ENCODE assay signal across 21 cellular contexts in genomic region chr3:131109156-131109555, GRCh38.
DNase-seq lines count a peak whose midpoint lies in the region; ATAC-seq and TF ChIP-seq lines count a peak whose summit lies in the region.
"Had no signal": no experiment of that assay in that cellular context is flagged by ENCODE, and none has a peak within 500 bp of the region (broad histone marks: within the 10 kb centered on the region; RNA-seq: fewer than 3 reads in every experiment).

No MANE protein-coding gene starts in this region.

- no peak for TF ChIP-seq POLR2A in gastroesophageal sphincter (IDR thresholded peaks at IDR 0.05)

- DNase-seq in DMS53 treated with DMSO at 0.1 percent for 48 hours (lab: John Stamatoyannopoulos, UW; ENCODE audit: unreplicated experiment) (peak; percentile 5), LoVo (ENCODE audit: low spot score) (peak; percentile 27), SKM-1 treated with dmso at 0.1 percent for 144 hours (lab: John Stamatoyannopoulos, UW; ENCODE audit: unreplicated experiment) (peak; percentile 39), left colon (no peak), NCI-H446 treated with DMSO at 0.1 percent for 48 hours (lab: John Stamatoyannopoulos, UW) (no peak)
- DNase-seq: activated CD4-positive, alpha-beta T cell treated with anti-CD3 and anti-CD28 coated beads, Interleukin-2, amount 10 ng/mL, durations not matched to agents 24 days and 14 days; activated CD8-positive, alpha-beta memory T cell treated with anti-CD3 and anti-CD28 coated beads, Interleukin-2, amount 50 U/mL, for 4 hours; activated gamma-delta T cell; adrenal gland; central memory CD4-positive, alpha-beta T cell; DND-41; left ventricle myocardium inferior; NCI-H1417 treated with DMSO at 0.1 percent for 48 hours; NCI-H2171; NCI-H774; SW 1271 had no signal

- ATAC-seq in left colon, result peak; percentile 55
- ATAC-seq in GM21447 (IDR thresholded peaks at IDR 0.05; ENCODE audit: unreplicated experiment), result no peak
- no peak for ATAC-seq in gastroesophageal sphincter

- TF ChIP-seq CTCF in gastroesophageal sphincter (IDR thresholded peaks at IDR 0.05), result no peak

- no peaks in the 10 kb centered on the region for H3K9me3 ChIP-seq in gastroesophageal sphincter
- H3K9me3 ChIP-seq: adrenal gland, esophagus muscularis mucosa, left ventricle myocardium inferior, suprapubic skin had no signal

- H3K27me3 ChIP-seq in gastroesophageal sphincter, result no peaks in the 10 kb centered on the region
- H3K27me3 ChIP-seq: adrenal gland, esophagus muscularis mucosa, suprapubic skin had no signal

- no peak overlapping the region for H3K4me3 ChIP-seq in gastroesophageal sphincter
- H3K4me3 ChIP-seq: adrenal gland, esophagus muscularis mucosa, left ventricle myocardium inferior, suprapubic skin had no signal

- no peak overlapping the region for H3K27ac ChIP-seq in gastroesophageal sphincter
- H3K27ac ChIP-seq: adrenal gland, esophagus muscularis mucosa, KMS-11, left ventricle myocardium inferior, suprapubic skin had no signal

- H3K4me1 ChIP-seq in gastroesophageal sphincter, result no peaks in the 10 kb centered on the region
- H3K4me1 ChIP-seq: adrenal gland, esophagus muscularis mucosa, left ventricle myocardium inferior, suprapubic skin had no signal

- TF ChIP-seq EP300 in gastroesophageal sphincter (IDR thresholded peaks at IDR 0.05), result no peak

- no peaks in the 10 kb centered on the region for H3K36me3 ChIP-seq in gastroesophageal sphincter
- H3K36me3 ChIP-seq: adrenal gland, esophagus muscularis mucosa, left ventricle myocardium inferior, suprapubic skin had no signal

- intact Hi-C loops in left colon (cut with DNase I, micrococcal nuclease), result no loop called here

Comparison
In these comparisons a context has a peak if more than half of its experiments do, and no peak if none do; other contexts are left out.
1. DNase-seq: peak in DMS53 treated with DMSO at 0.1 percent for 48 hours (single experiment), LoVo (single experiment) and SKM-1 treated with dmso at 0.1 percent for 144 hours (single experiment); none in left colon (0 of 2) and NCI-H446 treated with DMSO at 0.1 percent for 48 hours (single experiment).